In genomic region chr2:88950010-88950409, GRCh38 we compare ENCODE assay signal across 13 cellular contexts.
A peak's percentile ranks its signal among the peaks of the same experiment; 100 is the strongest.
DNase-seq lines count a peak whose midpoint lies in the region; ATAC-seq and TF ChIP-seq lines count a peak whose summit lies in the region.
"Had no signal": no experiment of that assay in that cellular context is flagged by ENCODE, and none has a peak within 500 bp of the region (broad histone marks: within the 10 kb centered on the region; RNA-seq: fewer than 3 reads in every experiment).

No MANE protein-coding gene starts in this region.

- no peaks in the 10 kb centered on the region for H3F3A ChIP-seq in GM23248 (ENCODE audit: insufficient read depth)

- in situ Hi-C loops in GM23248 (cut with MboI) = no loop called here
- in situ Hi-C loops in Panc1 (cut with HindIII; ENCODE audit: low pct_unique_long_range_greater_than_20kb, low sequenced_read_pairs) = no loop called here

- DNase-seq in AG10803 (ENCODE audit: low read depth) (no peak), GM23248 (peak; percentile 9), Panc1 (ENCODE audit: low read depth, low spot score) (no peak), fibroblast of villous mesenchyme (ENCODE audit: low read depth) (no peak), hippocampal formation (lab: John Stamatoyannopoulos, UW) (no peak)
- no peak for DNase-seq in stimulated activated CD8-positive, alpha-beta memory T cell treated with anti-CD3 and anti-CD28 coated beads, Interleukin-4, amount 100 ng/mL, for 48 hours
- DNase-seq: activated T-cell treated with anti-CD3 and anti-CD28 coated beads, Interleukin-2, amount 50 U/mL, for 4 hours; DMS79 treated with DMSO at 0.1 percent for 48 hours; NCI-H226; stimulated activated naive B cell treated with anti-CD40 and anti-IgM and Interleukin-4, amounts not matched to agents 10 μg/mL and 1 μg/mL and 100 μg/mL, for 72 hours; T-helper 17 cell had no signal

- ATAC-seq in Panc1 = no peak
- no peak for ATAC-seq in HG03135 (IDR thresholded peaks at IDR 0.05; ENCODE audit: unreplicated experiment)
- ATAC-seq in HG03175 (IDR thresholded peaks at IDR 0.05; ENCODE audit: unreplicated experiment) = no peak
- ATAC-seq: activated T-cell treated with anti-CD3 and anti-CD28 coated beads, Interleukin-2, amount 50 U/mL, for 4 hours; stimulated activated naive B cell treated with anti-CD40 and anti-IgM and Interleukin-4, amounts not matched to agents 10 μg/mL and 1 μg/mL and 100 μg/mL, for 72 hours; T-helper 17 cell had no signal

- H3K4me2 ChIP-seq in GM23248 (ENCODE audit: unreplicated experiment) = no peak overlapping the region

- peaks cover 8% of the 10 kb centered on the region; the same call in 1 of the 2 replicates for H3K27me3 ChIP-seq in GM23248 (replicated peaks; ENCODE audit: insufficient read depth)
- peaks cover 2% of the 10 kb centered on the region; the same call in 1 of the 2 replicates for H3K27me3 ChIP-seq in Panc1 (ENCODE audit: control insufficient read depth, insufficient read depth, low read length)

- H3K4me1 ChIP-seq in GM23248 (ENCODE audit: insufficient read depth) (no peaks in the 10 kb centered on the region), Panc1 (ENCODE audit: control insufficient read depth, insufficient read depth, low read length) (no peaks in the 10 kb centered on the region)

- H3K4me3 ChIP-seq in AG10803 (ENCODE audit: low read length) (no peak overlapping the region), GM23248 (no peak overlapping the region), Panc1 (ENCODE audit: low read depth in 2 of 2, low read length in 2 of 2) (no peak overlapping the region), fibroblast of villous mesenchyme (ENCODE audit: low read depth, low read length) (no peak overlapping the region)

- CTCF ChIA-PET in Panc1 (lab: Charles Lee) = no interaction called here

- no peak overlapping the region for H2AFZ ChIP-seq in GM23248

- H3K36me3 ChIP-seq in GM23248 (ENCODE audit: low read depth) (no peaks in the 10 kb centered on the region), Panc1 (ENCODE audit: control insufficient read depth, insufficient read depth, low read length) (no peaks in the 10 kb centered on the region)

- no peaks in the 10 kb centered on the region for H3K79me2 ChIP-seq in GM23248 (ENCODE audit: insufficient read depth)

- peak; percentile 36 for TF ChIP-seq CTCF in AG10803 (conservative IDR thresholded peaks at IDR 0.05; ENCODE audit: low read length)
- peak; percentile 60 for TF ChIP-seq CTCF in Panc1 (IDR thresholded peaks at IDR 0.05)
- peak; percentile 36 for TF ChIP-seq CTCF in fibroblast of villous mesenchyme (IDR thresholded peaks at IDR 0.05; ENCODE audit: insufficient read depth, low read depth, low read length)

- WGBS in GM23248 (ENCODE audit: low coverage in 1 of 2, low lambda C conversion rate in 2 of 2, missing lambda C conversion rate in 2 of 2), 2 experiments = 30 to 34% methylated on average over 2 of the region's 2 CpGs

- BruUV-seq in Panc1 (replicated peaks; lab: Mats Ljungman, UMichigan) = no TSS peak

- H3K27ac ChIP-seq in GM23248 (no peak overlapping the region), Panc1 (ENCODE audit: low read length) (no peak overlapping the region)

- no peaks in the 10 kb centered on the region for H4K20me1 ChIP-seq in GM23248 (ENCODE audit: insufficient read depth)

- intact Hi-C loops in Panc1 (cut with micrococcal nuclease; ENCODE audit: unreplicated experiment) = no loop called here

- H3K9me2 ChIP-seq in GM23248 (ENCODE audit: insufficient read depth) = no peaks in the 10 kb centered on the region

- H3K9me3 ChIP-seq in GM23248 (ENCODE audit: low read depth) (no peaks in the 10 kb centered on the region), Panc1 (ENCODE audit: control insufficient read depth, insufficient read depth, low read depth, low read length) (no peaks in the 10 kb centered on the region)

- POLR2A ChIA-PET in Panc1 (lab: Charles Lee) = no interaction called here

- H3K9ac ChIP-seq in GM23248 = no peak overlapping the region
